Comparison of ENCODE assay signal across 2 cellular contexts in the genomic region with DNA sequence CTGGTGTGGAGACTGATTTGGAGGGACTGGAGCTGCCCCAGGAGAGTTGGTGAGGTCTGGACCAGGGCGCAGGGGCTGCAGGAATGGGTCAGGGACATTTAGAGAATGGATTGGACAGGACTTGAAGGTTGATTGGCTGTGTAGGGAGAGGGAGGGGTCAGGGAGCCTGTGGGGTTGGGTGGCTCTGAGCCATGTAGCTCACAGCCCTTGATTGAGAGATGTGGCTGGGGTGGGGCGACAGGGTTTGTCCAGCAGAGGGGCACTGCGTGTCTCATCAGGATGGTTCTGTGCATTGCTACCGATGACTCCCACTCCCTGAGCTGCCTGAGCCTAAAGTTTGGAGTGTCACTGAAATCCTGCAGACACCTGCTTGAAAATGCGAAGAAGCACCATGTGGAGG.
TF ChIP-seq lines count a peak whose summit lies in the region.

No MANE protein-coding gene starts in this region.

TF ChIP-seq in K562, 482 proteins besides CTCF, POLR2A, EP300 and RAD21:
- TF ChIP-seq TAF15 (IDR thresholded peaks at IDR 0.05; ENCODE audit: low read depth, low read length) (no peak), PKNOX1 (IDR thresholded peaks at IDR 0.05) (0 out of 2 replicates have a peak, but pooled peaks have one; percentile 24)
- TF ChIP-seq, protein P1, sequence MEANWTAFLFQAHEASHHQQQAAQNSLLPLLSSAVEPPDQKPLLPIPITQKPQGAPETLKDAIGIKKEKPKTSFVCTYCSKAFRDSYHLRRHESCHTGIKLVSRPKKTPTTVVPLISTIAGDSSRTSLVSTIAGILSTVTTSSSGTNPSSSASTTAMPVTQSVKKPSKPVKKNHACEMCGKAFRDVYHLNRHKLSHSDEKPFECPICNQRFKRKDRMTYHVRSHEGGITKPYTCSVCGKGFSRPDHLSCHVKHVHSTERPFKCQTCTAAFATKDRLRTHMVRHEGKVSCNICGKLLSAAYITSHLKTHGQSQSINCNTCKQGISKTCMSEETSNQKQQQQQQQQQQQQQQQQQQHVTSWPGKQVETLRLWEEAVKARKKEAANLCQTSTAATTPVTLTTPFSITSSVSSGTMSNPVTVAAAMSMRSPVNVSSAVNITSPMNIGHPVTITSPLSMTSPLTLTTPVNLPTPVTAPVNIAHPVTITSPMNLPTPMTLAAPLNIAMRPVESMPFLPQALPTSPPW (CRISPR knock-in tag; IDR thresholded peaks at IDR 0.05): 0 out of 2 replicates have a peak, but pooled peaks have one; percentile 20

TF ChIP-seq in HepG2, 621 proteins besides CTCF, POLR2A, EP300 and RAD21:
- TF ChIP-seq SRF (IDR thresholded peaks at IDR 0.05; ENCODE audit: low read depth, low read length): no peak
- TF ChIP-seq ZFP82 (CRISPR knock-in tag; IDR thresholded peaks at IDR 0.05; ENCODE audit: borderline replicate concordance): no peak
- TF ChIP-seq ZNF850 (CRISPR knock-in tag; conservative IDR thresholded peaks at IDR 0.05): no peak
